ENCODE assay signal across 1 cellular context in genomic region chr17:18256351-18256750, GRCh38.
TF ChIP-seq lines count a peak whose summit lies in the region.

No MANE protein-coding gene starts in this region.

TF ChIP-seq in HEK293, 187 proteins besides CTCF, POLR2A, EP300 and RAD21:
- TF ChIP-seq HOXA7 (CRISPR knock-in tag; IDR thresholded peaks at IDR 0.05; ENCODE audit: borderline replicate concordance) = no peak
- peak; percentile 85 for TF ChIP-seq REST (tag by site-specific recombination; IDR thresholded peaks at IDR 0.05)
